In the genomic region with DNA sequence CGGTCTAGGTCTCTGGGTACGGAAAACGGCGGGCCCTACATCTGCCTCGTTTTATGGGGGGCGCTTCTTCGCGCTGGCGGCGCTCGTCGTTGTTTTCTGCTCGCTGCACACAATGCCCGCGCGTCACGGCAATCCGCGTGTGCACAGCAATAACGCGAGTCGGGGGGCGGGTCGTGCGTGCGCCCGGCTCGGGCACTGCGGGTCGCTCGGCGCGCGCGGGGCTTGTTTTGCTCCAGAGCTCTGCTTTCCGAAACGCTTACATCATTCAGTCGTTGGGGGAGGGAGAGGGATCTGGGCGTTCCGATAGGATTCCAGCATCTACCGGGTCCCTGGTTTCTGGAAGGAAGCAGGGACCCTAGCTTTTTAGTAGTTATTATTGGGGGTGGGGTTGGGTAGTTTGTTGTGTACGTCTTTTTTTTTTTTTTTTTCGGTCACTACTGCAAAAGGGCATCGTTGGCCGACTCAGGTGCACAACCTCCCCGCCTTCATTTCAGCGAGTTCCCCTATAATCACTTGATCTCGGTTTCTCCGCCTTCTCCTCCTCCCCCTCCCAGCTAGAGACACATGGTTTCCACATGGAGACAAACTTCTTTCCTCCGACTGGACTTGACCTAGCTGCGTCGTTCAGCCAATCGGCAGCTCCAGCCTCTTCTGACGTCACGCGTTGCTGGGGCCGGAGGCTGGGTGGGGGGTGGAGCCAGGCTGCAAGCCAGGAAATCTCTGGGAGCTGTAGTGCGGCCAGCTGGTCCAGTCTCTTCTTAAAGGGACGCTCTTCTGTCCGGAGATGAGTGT, we compare ENCODE assay signal across 8 cellular contexts.
DNase-seq lines count a peak whose midpoint lies in the region; ATAC-seq and TF ChIP-seq lines count a peak whose summit lies in the region.

No MANE protein-coding gene starts in this region.

- ATAC-seq in GM19043 (IDR thresholded peaks at IDR 0.05; ENCODE audit: low read depth, unreplicated experiment) (peak; percentile 70), HG03378 (IDR thresholded peaks at IDR 0.05; ENCODE audit: unreplicated experiment) (peak; percentile 75)
- ATAC-seq in activated CD4-positive, CD25-positive, alpha-beta regulatory T cell treated with anti-CD3 and anti-CD28 coated beads, Interleukin-2, amount 50 U/mL, for 24 hours: peak; percentile 82 to 83

- DNase-seq in AG09319 (ENCODE audit: extremely low read depth, low read depth) (peak; percentile 93), NCI-H446 treated with DMSO at 0.1 percent for 48 hours (lab: John Stamatoyannopoulos, UW) (peak; percentile 93), cerebellar cortex (ENCODE audit: low spot score) (peak; percentile 100), iris pigment epithelial cell (ENCODE audit: low read depth) (peak; percentile 99), smooth muscle cell of the brain vasculature (ENCODE audit: low read depth, low spot score) (peak; percentile 93)

- no peak for TF ChIP-seq CTCF in AG09319 (IDR thresholded peaks at IDR 0.05; ENCODE audit: low read depth, low read length)

Comparison
In these comparisons a context has a peak if more than half of its experiments do, and no peak if none do; other contexts are left out.
1. Peak in every context shown above with its lines: DNase-seq and ATAC-seq.